In the genomic region with DNA sequence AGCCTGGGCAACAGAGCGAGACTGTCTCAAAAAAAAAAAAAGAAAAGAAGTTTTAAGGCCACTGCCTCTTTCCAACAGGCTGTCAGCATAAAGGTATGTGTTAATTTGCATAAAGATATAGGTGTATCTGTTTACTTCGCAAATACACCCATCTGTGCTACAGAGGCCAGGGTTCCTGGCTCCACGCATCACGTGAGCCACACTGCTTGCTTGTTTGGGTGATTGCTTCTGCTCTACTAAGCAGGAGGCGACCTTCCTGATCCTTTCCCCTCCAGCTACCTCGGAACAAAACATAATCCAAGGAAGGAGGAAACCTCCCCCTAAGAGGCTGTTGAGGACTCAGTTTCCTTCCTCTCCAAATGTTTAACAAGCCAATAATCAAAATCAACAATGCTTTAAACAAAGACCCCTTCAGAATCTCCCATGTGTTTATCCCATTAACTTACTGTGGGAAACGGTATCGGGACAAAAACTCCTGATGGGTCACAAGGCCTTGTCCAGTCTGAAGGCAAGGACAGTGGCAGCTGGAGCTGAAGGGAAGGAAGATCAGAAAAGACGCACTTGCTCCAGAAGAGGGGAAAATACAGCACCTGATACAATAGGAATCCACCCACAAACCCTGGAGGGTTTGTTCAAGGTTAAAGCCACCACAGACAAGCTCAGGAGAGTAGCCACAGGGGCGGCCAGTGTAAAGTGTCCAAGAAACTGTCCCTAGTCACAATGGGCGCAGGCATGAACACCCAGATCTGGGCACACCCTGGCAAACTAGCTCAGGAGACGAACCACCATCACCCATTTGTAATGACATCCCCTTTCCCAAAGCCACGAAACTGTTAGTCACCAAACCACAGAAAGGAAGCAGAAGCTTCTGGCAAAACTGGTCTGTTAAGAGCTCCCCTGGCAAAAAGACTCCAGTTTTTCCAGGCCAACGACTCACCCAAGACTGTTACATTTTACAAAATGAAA, we compare ENCODE assay signal across 1 cellular context.
TF ChIP-seq lines count a peak whose summit lies in the region.

No MANE protein-coding gene starts in this region.

TF ChIP-seq in K562, 482 proteins besides CTCF, POLR2A, EP300 and RAD21 (continued from another document):
- TF ChIP-seq, protein P1, sequence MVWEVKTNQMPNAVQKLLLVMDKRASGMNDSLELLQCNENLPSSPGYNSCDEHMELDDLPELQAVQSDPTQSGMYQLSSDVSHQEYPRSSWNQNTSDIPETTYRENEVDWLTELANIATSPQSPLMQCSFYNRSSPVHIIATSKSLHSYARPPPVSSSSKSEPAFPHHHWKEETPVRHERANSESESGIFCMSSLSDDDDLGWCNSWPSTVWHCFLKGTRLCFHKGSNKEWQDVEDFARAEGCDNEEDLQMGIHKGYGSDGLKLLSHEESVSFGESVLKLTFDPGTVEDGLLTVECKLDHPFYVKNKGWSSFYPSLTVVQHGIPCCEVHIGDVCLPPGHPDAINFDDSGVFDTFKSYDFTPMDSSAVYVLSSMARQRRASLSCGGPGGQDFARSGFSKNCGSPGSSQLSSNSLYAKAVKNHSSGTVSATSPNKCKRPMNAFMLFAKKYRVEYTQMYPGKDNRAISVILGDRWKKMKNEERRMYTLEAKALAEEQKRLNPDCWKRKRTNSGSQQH (CRISPR knock-in tag; IDR thresholded peaks at IDR 0.05): no peak
- TF ChIP-seq PTTG1 (tag; IDR thresholded peaks at IDR 0.05; ENCODE audit: low read depth): no peak
- TF ChIP-seq SMARCE1 (IDR thresholded peaks at IDR 0.05): peak; percentile 25; the same call in 1 of the 2 replicates
- TF ChIP-seq TRIM28 (IDR thresholded peaks at IDR 0.05): no peak
- TF ChIP-seq, protein P2, sequence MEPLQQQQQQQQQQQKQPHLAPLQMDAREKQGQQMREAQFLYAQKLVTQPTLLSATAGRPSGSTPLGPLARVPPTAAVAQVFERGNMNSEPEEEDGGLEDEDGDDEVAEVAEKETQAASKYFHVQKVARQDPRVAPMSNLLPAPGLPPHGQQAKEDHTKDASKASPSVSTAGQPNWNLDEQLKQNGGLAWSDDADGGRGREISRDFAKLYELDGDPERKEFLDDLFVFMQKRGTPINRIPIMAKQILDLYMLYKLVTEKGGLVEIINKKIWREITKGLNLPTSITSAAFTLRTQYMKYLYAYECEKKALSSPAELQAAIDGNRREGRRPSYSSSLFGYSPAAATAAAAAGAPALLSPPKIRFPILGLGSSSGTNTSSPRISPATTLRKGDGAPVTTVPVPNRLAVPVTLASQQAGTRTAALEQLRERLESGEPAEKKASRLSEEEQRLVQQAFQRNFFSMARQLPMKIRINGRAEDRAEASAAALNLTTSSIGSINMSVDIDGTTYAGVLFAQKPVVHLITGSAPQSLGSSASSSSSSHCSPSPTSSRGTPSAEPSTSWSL (CRISPR knock-in tag; IDR thresholded peaks at IDR 0.05; ENCODE audit: borderline replicate concordance): no peak
